8 cellular contexts compared by ENCODE assay signal in genomic region chr1:150576367-150576711, GRCh38. TPM values are rescaled to one million over a fixed set of nuclear protein-coding genes. Genes with fewer than 3 reads are reported as not detected.
DNase-seq lines count a peak whose midpoint lies in the region; ATAC-seq and TF ChIP-seq lines count a peak whose summit lies in the region.

No MANE protein-coding gene starts in this region.

- H3K9me3 ChIP-seq in heart left ventricle (no peaks in the 10 kb centered on the region), body of pancreas (no peaks in the 10 kb centered on the region), upper lobe of right lung (no peaks in the 10 kb centered on the region)

- H3K36me3 ChIP-seq in heart left ventricle (peaks cover 6 to 73% (median 62%) of the 10 kb centered on the region in 9 donors), body of pancreas (replicated peaks in 1 of 2; ENCODE audit: insufficient read depth in 1 of 2, low read depth in 2 of 2) (peaks cover 8 to 14% of the 10 kb centered on the region in 2 donors), mesendoderm (ENCODE audit: control insufficient read depth, insufficient read depth, low read length) (peaks cover 13% of the 10 kb centered on the region), upper lobe of right lung (peaks cover 71% of the 10 kb centered on the region)

- intact Hi-C loops in heart left ventricle (cut with DNase I), result loop anchor here in 7 of 10 donors (1.0 to 5.0 kb wide), 6 partner anchors 14 to 121 kb away; partner anchors contain the start of genes ENSA (in 1 of the 7) and GOLPH3L (in 1 of the 7)
- intact Hi-C loops in cardiac septum (cut with DNase I), result no loop called here
- intact Hi-C loops in body of pancreas (cut with DNase I), result no loop called here
- intact Hi-C loops in upper lobe of right lung (cut with DNase I), result loop anchor here (10.0 kb wide), 1 partner anchor 48 kb away; the partner anchor contains the start of gene ENSA

- ATAC-seq in heart left ventricle (no peak), body of pancreas (no peak), upper lobe of right lung (no peak), GM21515 (IDR thresholded peaks at IDR 0.05; ENCODE audit: unreplicated experiment) (no peak)

- H3K79me1 ChIP-seq in mesendoderm (ENCODE audit: low read length), result peaks cover 5% of the 10 kb centered on the region

- DNase-seq in heart left ventricle, result no peak
- DNase-seq in cardiac septum (ENCODE audit: low spot score), result no peak
- DNase-seq in body of pancreas, result no peak
- no peak for DNase-seq in mesendoderm
- no peak for DNase-seq in upper lobe of right lung
- no peak for DNase-seq in SK-N-DZ (ENCODE audit: low spot score)
- no peak for DNase-seq in DMS 273 treated with DMSO at 0.1 percent for 48 hours (lab: John Stamatoyannopoulos, UW)

- no peak overlapping the region for H3K23ac ChIP-seq in mesendoderm (ENCODE audit: low read length)

- H3K4me1 ChIP-seq in heart left ventricle, result peaks cover 15 to 57% (median 51%) of the 10 kb centered on the region in 12 donors
- H3K4me1 ChIP-seq in body of pancreas, result peaks cover 55% of the 10 kb centered on the region
- peaks cover 4% of the 10 kb centered on the region for H3K4me1 ChIP-seq in mesendoderm (ENCODE audit: control insufficient read depth, low read depth, low read length)
- H3K4me1 ChIP-seq in upper lobe of right lung, result peaks cover 53% of the 10 kb centered on the region

- no peak overlapping the region for H3K9ac ChIP-seq in mesendoderm (ENCODE audit: low read length)

- no peak overlapping the region for H4K5ac ChIP-seq in mesendoderm (ENCODE audit: low read length)

- no peak overlapping the region for H2AK5ac ChIP-seq in mesendoderm (ENCODE audit: low read length)

- TF ChIP-seq CTCF in heart left ventricle (IDR thresholded peaks at IDR 0.05), result no peak
- TF ChIP-seq CTCF in body of pancreas (IDR thresholded peaks at IDR 0.05), result no peak
- TF ChIP-seq CTCF in upper lobe of right lung (IDR thresholded peaks at IDR 0.05), result no peak

- H3K79me2 ChIP-seq in mesendoderm (ENCODE audit: control insufficient read depth, insufficient read depth, low read length), result peaks cover 62% of the 10 kb centered on the region

- H2BK15ac ChIP-seq in mesendoderm (replicated peaks; ENCODE audit: low read depth), result no peak overlapping the region

- no peak overlapping the region for H3K4ac ChIP-seq in mesendoderm (ENCODE audit: low read depth, low read length)

- no peak overlapping the region for H2BK5ac ChIP-seq in mesendoderm (ENCODE audit: low read length)

- no peak for TF ChIP-seq POLR2A in heart left ventricle (IDR thresholded peaks at IDR 0.05)
- no peak for TF ChIP-seq POLR2A in body of pancreas (IDR thresholded peaks at IDR 0.05)

- H3K27ac ChIP-seq in heart left ventricle (peak overlapping the region; percentile 99 to 100 (median 100)), body of pancreas (peak overlapping the region; percentile 97 to 100 (median 98)), mesendoderm (ENCODE audit: low read depth, low read length) (no peak overlapping the region), upper lobe of right lung (peak overlapping the region; percentile 100)

- no peak overlapping the region for H3K18ac ChIP-seq in mesendoderm (ENCODE audit: low read length)

- H3K4me2 ChIP-seq in mesendoderm (ENCODE audit: low read length), result peak overlapping the region; percentile 5

- H3K56ac ChIP-seq in mesendoderm (ENCODE audit: low read length), result no peak overlapping the region

- H3K4me3 ChIP-seq in heart left ventricle, result peak overlapping the region; percentile 80 to 99 (median 92)
- H3K4me3 ChIP-seq in body of pancreas, result peak overlapping the region; percentile 72 to 99
- H3K4me3 ChIP-seq in mesendoderm (ENCODE audit: low read length), result no peak overlapping the region
- peak overlapping the region; percentile 88 for H3K4me3 ChIP-seq in upper lobe of right lung

- WGBS in heart left ventricle, 4 donors, result 0 to 3% (median 2%) methylated on average over 4 of the region's 4 CpGs
- WGBS in body of pancreas, 2 donors, result 2% methylated on average over 4 of the region's 4 CpGs
- WGBS in mesendoderm (ENCODE audit: extremely low coverage, insufficient coverage, low lambda C conversion rate), result no CpG with 5 or more reads among the region's 4 CpGs

- no peak overlapping the region for H2BK120ac ChIP-seq in mesendoderm (ENCODE audit: low read depth, low read length)

- H3K27me3 ChIP-seq in heart left ventricle (no peaks in the 10 kb centered on the region), body of pancreas (no peaks in the 10 kb centered on the region), mesendoderm (ENCODE audit: insufficient read depth, low read length, poor library complexity) (no peaks in the 10 kb centered on the region), upper lobe of right lung (no peaks in the 10 kb centered on the region)

- no peak overlapping the region for H4K8ac ChIP-seq in mesendoderm (ENCODE audit: low read depth, low read length)

RNA-seq across cellular contexts. Expression of gene MCL1, which starts 3.1 kb away (rescaled TPM):
- total RNA-seq in heart left ventricle (100 to 1,000 TPM in 6 of 9 donors, 10 to 100 TPM in 3; 77.2 to 180 (median 104) TPM), cardiac septum (145 TPM), body of pancreas (100 to 1,000 TPM; 211 to 223 TPM), upper lobe of right lung (325 TPM)
- 100 to 1,000 TPM in 1 of 2 donors, 10 to 100 TPM in 1; 57.1 to 118 TPM for polyA plus RNA-seq in heart left ventricle
- 146 TPM for polyA plus RNA-seq in mesendoderm (2013, experiment 1 of 2)
- 147 TPM for polyA plus RNA-seq in mesendoderm (2013, experiment 2 of 2)
- 109 and 112 TPM in 2 replicates for polyA plus RNA-seq in SK-N-DZ (2014; cell fraction: cytosol; rRNA removed)
- polyA plus RNA-seq in SK-N-DZ (2014; cell fraction: nucleus; rRNA removed), result 116 and 145 TPM in 2 replicates

RNA-seq across cellular contexts. Expression of gene ADAMTSL4, which starts 27.1 kb away (rescaled TPM):
- 10 to 100 TPM; 19.2 to 69.0 (median 40.9) TPM for total RNA-seq in heart left ventricle
- 10 to 100 TPM; 41.1 to 61.7 TPM for polyA plus RNA-seq in heart left ventricle
- 28.9 TPM for total RNA-seq in cardiac septum
- total RNA-seq in body of pancreas, result 1 to 10 TPM; 4.7 to 7.6 TPM
- 1.8 TPM for polyA plus RNA-seq in mesendoderm (2013, experiment 1 of 2)
- polyA plus RNA-seq in mesendoderm (2013, experiment 2 of 2), result 2.3 TPM
- total RNA-seq in upper lobe of right lung, result 99.2 TPM
- 0.48 and 1.3 TPM in 2 replicates for polyA plus RNA-seq in SK-N-DZ (2014; cell fraction: cytosol; rRNA removed)
- polyA plus RNA-seq in SK-N-DZ (2014; cell fraction: nucleus; rRNA removed), result 2.5 and 6.9 TPM in 2 replicates

RNA-seq across cellular contexts. Expression of gene ENSA, which starts 53.1 kb away (rescaled TPM):
- total RNA-seq in heart left ventricle (100 to 1,000 TPM; 118 to 186 (median 130) TPM), cardiac septum (141 TPM), body of pancreas (100 to 1,000 TPM in 1 of 2 donors, 10 to 100 TPM in 1; 64.6 to 203 TPM), upper lobe of right lung (188 TPM)
- polyA plus RNA-seq in heart left ventricle, result 100 to 1,000 TPM in 1 of 2 donors, 10 to 100 TPM in 1; 74.6 to 122 TPM
- 201 TPM for polyA plus RNA-seq in mesendoderm (2013, experiment 1 of 2)
- 201 TPM for polyA plus RNA-seq in mesendoderm (2013, experiment 2 of 2)
- polyA plus RNA-seq in SK-N-DZ (2014; cell fraction: cytosol; rRNA removed), result 272 and 337 TPM in 2 replicates
- 173 and 181 TPM in 2 replicates for polyA plus RNA-seq in SK-N-DZ (2014; cell fraction: nucleus; rRNA removed)

Comparison
In these comparisons a context has a peak if more than half of its experiments do, and no peak if none do; other contexts are left out.
1. intact Hi-C loops: an anchor here in heart left ventricle (1.0 to 5.0 kb wide) and upper lobe of right lung (10.0 kb wide); none called in cardiac septum and body of pancreas.